Comparison of ENCODE assay signal across 1 cellular context in genomic region chr3:187063286-187064081, GRCh38.
TF ChIP-seq lines count a peak whose summit lies in the region.

No MANE protein-coding gene starts in this region.

TF ChIP-seq in GM12878, 131 proteins besides CTCF, POLR2A, EP300 and RAD21 (continued from another document):
- TF ChIP-seq SPI1 (IDR thresholded peaks at IDR 0.05; ENCODE audit: borderline replicate concordance, insufficient read depth, low read depth, low read length), result no peak
- no peak for TF ChIP-seq CBX3 (IDR thresholded peaks at IDR 0.05; ENCODE audit: borderline replicate concordance, low read depth)
- TF ChIP-seq SREBF1 (IDR thresholded peaks at IDR 0.05; ENCODE audit: low read length), result no peak
- TF ChIP-seq, protein P1, sequence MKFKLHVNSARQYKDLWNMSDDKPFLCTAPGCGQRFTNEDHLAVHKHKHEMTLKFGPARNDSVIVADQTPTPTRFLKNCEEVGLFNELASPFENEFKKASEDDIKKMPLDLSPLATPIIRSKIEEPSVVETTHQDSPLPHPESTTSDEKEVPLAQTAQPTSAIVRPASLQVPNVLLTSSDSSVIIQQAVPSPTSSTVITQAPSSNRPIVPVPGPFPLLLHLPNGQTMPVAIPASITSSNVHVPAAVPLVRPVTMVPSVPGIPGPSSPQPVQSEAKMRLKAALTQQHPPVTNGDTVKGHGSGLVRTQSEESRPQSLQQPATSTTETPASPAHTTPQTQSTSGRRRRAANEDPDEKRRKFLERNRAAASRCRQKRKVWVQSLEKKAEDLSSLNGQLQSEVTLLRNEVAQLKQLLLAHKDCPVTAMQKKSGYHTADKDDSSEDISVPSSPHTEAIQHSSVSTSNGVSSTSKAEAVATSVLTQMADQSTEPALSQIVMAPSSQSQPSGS (IDR thresholded peaks at IDR 0.05; ENCODE audit: low read length), result peak; percentile 15; the same call in 1 of the 2 replicates
